10 cellular contexts compared by ENCODE assay signal in genomic region chr10:16799621-16800020, GRCh38. TPM values are rescaled to one million over a fixed set of nuclear protein-coding genes. Genes with fewer than 3 reads are reported as not detected.
DNase-seq lines count a peak whose midpoint lies in the region; ATAC-seq, FAIRE-seq and TF ChIP-seq lines count a peak whose summit lies in the region.
"Had no signal": no experiment of that assay in that cellular context is flagged by ENCODE, and none has a peak within 500 bp of the region (broad histone marks: within the 10 kb centered on the region; RNA-seq: fewer than 3 reads in every experiment).

No MANE protein-coding gene starts in this region.

- no peaks in the 10 kb centered on the region for H3K27me3 Mint-ChIP-seq in H9 (ENCODE audit: low read depth)
- no peaks in the 10 kb centered on the region for H3K27me3 Mint-ChIP-seq in stimulated activated naive B cell treated with anti-CD40 and anti-IgM and Interleukin-4, amounts not matched to agents 10 μg/mL and 1 μg/mL and 100 μg/mL, for 72 hours

- TF ChIP-seq EP300 in stomach (IDR thresholded peaks at IDR 0.05) = no peak

- peak overlapping the region; percentile 37 to 71 for H3K27ac Mint-ChIP-seq in activated naive CD4-positive, alpha-beta T cell treated with anti-CD3 and anti-CD28 coated beads, Interleukin-2, amount 50 U/mL, for 72 hours
- no peak overlapping the region; a peak in 1 of 7 replicates for H3K27ac Mint-ChIP-seq in H9
- H3K27ac Mint-ChIP-seq in stimulated activated naive B cell treated with anti-CD40 and anti-IgM and Interleukin-4, amounts not matched to agents 10 μg/mL and 1 μg/mL and 100 μg/mL, for 72 hours = peak overlapping the region; percentile 74
- H3K27ac Mint-ChIP-seq: neural progenitor cell had no signal

- H3K56ac ChIP-seq in H9 (ENCODE audit: insufficient read length, low read depth, low read length) = no peak overlapping the region

- H2AFZ ChIP-seq in H9 (ENCODE audit: low read length) = no peak overlapping the region
- H2AFZ ChIP-seq: neural progenitor cell had no signal

- no peak overlapping the region for H3T11ph ChIP-seq in H9 (ENCODE audit: low read length)

- H2AK5ac ChIP-seq in H9 (ENCODE audit: insufficient read length, low read length) = no peak overlapping the region

- no peaks in the 10 kb centered on the region for H3K27me3 ChIP-seq in H9 (ENCODE audit: insufficient read depth, low read length)
- no peaks in the 10 kb centered on the region for H3K27me3 ChIP-seq in stomach
- H3K27me3 ChIP-seq: neural progenitor cell had no signal

- H3K27ac ChIP-seq in H9 (ENCODE audit: insufficient read length, low read depth, low read length) = no peak overlapping the region
- H3K27ac ChIP-seq in stomach = no peak overlapping the region
- H3K27ac ChIP-seq: neural progenitor cell had no signal

- H2BK20ac ChIP-seq in H9 (ENCODE audit: low read depth, low read length, poor library complexity, severe bottlenecking) = no peak overlapping the region

- no peak overlapping the region for H3K4me3 ChIP-seq in stomach
- H3K4me3 ChIP-seq: neural progenitor cell had no signal

- H4K8ac ChIP-seq in H9 (replicated peaks; ENCODE audit: insufficient read length, low read depth, low read length) = no peak overlapping the region

- H3K4me1 Mint-ChIP-seq in H9 = peaks cover 6 to 25% of the 10 kb centered on the region in 2 experiments
- H3K4me1 Mint-ChIP-seq in stimulated activated naive B cell treated with anti-CD40 and anti-IgM and Interleukin-4, amounts not matched to agents 10 μg/mL and 1 μg/mL and 100 μg/mL, for 72 hours = peaks cover 28 to 45% of the 10 kb centered on the region in 2 donors
- H3K4me1 Mint-ChIP-seq: neural progenitor cell had no signal

- H3K4me3 Mint-ChIP-seq in H9 = no peak overlapping the region
- H3K4me3 Mint-ChIP-seq in stimulated activated naive B cell treated with anti-CD40 and anti-IgM and Interleukin-4, amounts not matched to agents 10 μg/mL and 1 μg/mL and 100 μg/mL, for 72 hours = peak overlapping the region in 1 of 2 donors; percentile 20
- H3K4me3 Mint-ChIP-seq: neural progenitor cell had no signal

- H3K14ac ChIP-seq in H9 (ENCODE audit: insufficient read depth, low read length) = no peak overlapping the region

- H4K20me1 ChIP-seq in H9 (ENCODE audit: control insufficient read depth, insufficient read depth, insufficient read length) = no peaks in the 10 kb centered on the region

- H3K4ac ChIP-seq in H9 (ENCODE audit: low read depth, low read length) = no peak overlapping the region

- no CpG with 5 or more reads among the region's 8 CpGs for WGBS in H9 (ENCODE audit: extremely low coverage, insufficient read length, low lambda C conversion rate)
- WGBS in stomach, 5 donors = 79 to 87% (median 83%) methylated on average over 8 of the region's 8 CpGs

- H3K4me1 ChIP-seq in H9 (ENCODE audit: insufficient read depth, low read length) (peaks cover 2% of the 10 kb centered on the region; the same call in 1 of the 2 replicates), stomach (peaks cover 0 to 12% (median 2%) of the 10 kb centered on the region in 4 donors)
- H3K4me1 ChIP-seq: neural progenitor cell had no signal

- no peak overlapping the region for H4K5ac ChIP-seq in H9 (ENCODE audit: insufficient read length, low read depth, low read length)

- no peak for TF ChIP-seq POLR2A in stomach (IDR thresholded peaks at IDR 0.05)

- TF ChIP-seq CTCF in H9 (conservative IDR thresholded peaks at IDR 0.05) = no peak
- TF ChIP-seq CTCF in stomach (IDR thresholded peaks at IDR 0.05) = no peak

- no peak overlapping the region for H3K4me2 ChIP-seq in H9 (ENCODE audit: insufficient read depth, insufficient read length, low read length)
- H3K4me2 ChIP-seq: neural progenitor cell had no signal

- no peak overlapping the region for H2BK12ac ChIP-seq in H9 (ENCODE audit: insufficient read length, low read depth, low read length)

- no peaks in the 10 kb centered on the region for H3K9me3 ChIP-seq in H9 (ENCODE audit: control insufficient read depth, low read depth, low read length)
- H3K9me3 ChIP-seq in stomach = no peaks in the 10 kb centered on the region

- H3K18ac ChIP-seq in H9 (ENCODE audit: insufficient read length, low read depth, low read length) = no peak overlapping the region

- no peak overlapping the region for H3K23ac ChIP-seq in H9 (ENCODE audit: insufficient read length, low read depth, low read length)

- no peak overlapping the region for H3K9ac ChIP-seq in H9 (ENCODE audit: extremely low read depth, insufficient read length, low read length)
- H3K9ac ChIP-seq: neural progenitor cell had no signal

- H3K23me2 ChIP-seq in H9 (ENCODE audit: insufficient read length, low read depth, low read length, poor library complexity, severe bottlenecking) = no peaks in the 10 kb centered on the region

- H3K36me3 Mint-ChIP-seq in activated naive CD4-positive, alpha-beta T cell treated with anti-CD3 and anti-CD28 coated beads, Interleukin-2, amount 50 U/mL, for 72 hours = peaks cover 25 to 35% of the 10 kb centered on the region in 2 donors
- peaks cover 4 to 17% (median 11%) of the 10 kb centered on the region in 3 experiments for H3K36me3 Mint-ChIP-seq in H9 (ENCODE audit: insufficient read depth in 1 of 3, low read depth in 3 of 3)
- H3K36me3 Mint-ChIP-seq in stimulated activated naive B cell treated with anti-CD40 and anti-IgM and Interleukin-4, amounts not matched to agents 10 μg/mL and 1 μg/mL and 100 μg/mL, for 72 hours = peaks cover 23 to 41% of the 10 kb centered on the region in 2 donors

- H3K79me2 ChIP-seq in H9 (ENCODE audit: insufficient read depth, low read length) = no peaks in the 10 kb centered on the region; the same call in 1 of the 2 replicates

- H3K9me3 Mint-ChIP-seq in activated naive CD4-positive, alpha-beta T cell treated with anti-CD3 and anti-CD28 coated beads, Interleukin-2, amount 50 U/mL, for 72 hours = peaks cover 2 to 13% of the 10 kb centered on the region in 2 donors
- peaks cover 5 to 11% of the 10 kb centered on the region in 2 experiments for H3K9me3 Mint-ChIP-seq in H9
- peaks cover 0 to 4% of the 10 kb centered on the region in 2 donors for H3K9me3 Mint-ChIP-seq in stimulated activated naive B cell treated with anti-CD40 and anti-IgM and Interleukin-4, amounts not matched to agents 10 μg/mL and 1 μg/mL and 100 μg/mL, for 72 hours

- H2BK15ac ChIP-seq in H9 (ENCODE audit: low read depth, low read length) = no peak overlapping the region

- no peak for DNase-seq in activated naive CD4-positive, alpha-beta T cell treated with anti-CD3 and anti-CD28 coated beads, Interleukin-2, amount 50 U/mL, for 72 hours (ENCODE audit: low spot score in 2 of 2)
- no peak for DNase-seq in activated naive CD4-positive, alpha-beta T cell (lab: John Stamatoyannopoulos, UW)
- DNase-seq in H9 = peak; percentile 50
- DNase-seq in stimulated activated naive B cell treated with anti-CD40 and anti-IgM and Interleukin-4, amounts not matched to agents 10 μg/mL and 1 μg/mL and 100 μg/mL, for 72 hours = peak; percentile 41
- no peak for DNase-seq in RCC 7860 (ENCODE audit: low spot score)
- no peak for DNase-seq in stomach
- no peak for DNase-seq in KG1 (lab: John Stamatoyannopoulos, UW)
- DNase-seq: cortex of kidney had no signal

- intact Hi-C loops in stomach (cut with DNase I; ENCODE audit: low total_unique reads) = no loop called here

- peaks cover 0 to 4% (median 0%) of the 10 kb centered on the region in 4 donors for H3K36me3 ChIP-seq in stomach
- H3K36me3 ChIP-seq: neural progenitor cell had no signal

- no peak for FAIRE-seq in RCC 7860 (lab: Jason Lieb, UNC)

- H3K79me1 ChIP-seq in H9 (ENCODE audit: insufficient read depth, low read depth, low read length, poor library complexity, severe bottlenecking) = no peaks in the 10 kb centered on the region

- no peak overlapping the region for H2BK5ac ChIP-seq in H9 (ENCODE audit: insufficient read length, low read length)

- no peak overlapping the region for H2BK120ac ChIP-seq in H9 (ENCODE audit: low read depth, low read length, poor library complexity, severe bottlenecking)

- ATAC-seq in activated naive CD4-positive, alpha-beta T cell treated with anti-CD3 and anti-CD28 coated beads, Interleukin-2, amount 50 U/mL, for 72 hours = peak in 1 of 2 donors; percentile 90
- peak; percentile 85 for ATAC-seq in HG03520 (IDR thresholded peaks at IDR 0.05; ENCODE audit: unreplicated experiment)
- ATAC-seq in stimulated activated naive B cell treated with anti-CD40 and anti-IgM and Interleukin-4, amounts not matched to agents 10 μg/mL and 1 μg/mL and 100 μg/mL, for 72 hours (replicated peaks) = peak; percentile 84 to 97

- no peak overlapping the region for H4K91ac ChIP-seq in H9 (ENCODE audit: insufficient read length, low read depth, low read length)

RNA-seq across cellular contexts. Expression of gene RSU1, which starts 17.6 kb away (rescaled TPM):
- total RNA-seq in activated naive CD4-positive, alpha-beta T cell treated with anti-CD3 and anti-CD28 coated beads, Interleukin-2, amount 50 U/mL, for 72 hours = 10 to 100 TPM; 50.9 to 52.0 TPM
- 51.3 and 59.4 TPM in 2 replicates for total RNA-seq in H9 (2021)
- total RNA-seq in stomach = 10 to 100 TPM in 4 of 5 donors, 1 to 10 TPM in 1; 8.7 to 43.8 (median 40.2) TPM
- polyA plus RNA-seq in stomach = 10 to 100 TPM; 38.0 to 42.9 (median 42.2) TPM

Comparison
In these comparisons a context has a peak if more than half of its experiments do, and no peak if none do; other contexts are left out.
1. DNase-seq: peak in H9 (single experiment) and stimulated activated naive B cell treated with anti-CD40 and anti-IgM and Interleukin-4, amounts not matched to agents 10 μg/mL and 1 μg/mL and 100 μg/mL, for 72 hours (single experiment); none in activated naive CD4-positive, alpha-beta T cell treated with anti-CD3 and anti-CD28 coated beads, Interleukin-2, amount 50 U/mL, for 72 hours (0 of 2), activated naive CD4-positive, alpha-beta T cell (0 of 4), RCC 7860 (single experiment), stomach (single experiment) and KG1 (single experiment).
2. H3K27ac Mint-ChIP-seq: peak in activated naive CD4-positive, alpha-beta T cell treated with anti-CD3 and anti-CD28 coated beads, Interleukin-2, amount 50 U/mL, for 72 hours (2 of 2) and stimulated activated naive B cell treated with anti-CD40 and anti-IgM and Interleukin-4, amounts not matched to agents 10 μg/mL and 1 μg/mL and 100 μg/mL, for 72 hours (single experiment); none in H9 (0 of 3).